18 cellular contexts compared by ENCODE assay signal in the genomic region with DNA sequence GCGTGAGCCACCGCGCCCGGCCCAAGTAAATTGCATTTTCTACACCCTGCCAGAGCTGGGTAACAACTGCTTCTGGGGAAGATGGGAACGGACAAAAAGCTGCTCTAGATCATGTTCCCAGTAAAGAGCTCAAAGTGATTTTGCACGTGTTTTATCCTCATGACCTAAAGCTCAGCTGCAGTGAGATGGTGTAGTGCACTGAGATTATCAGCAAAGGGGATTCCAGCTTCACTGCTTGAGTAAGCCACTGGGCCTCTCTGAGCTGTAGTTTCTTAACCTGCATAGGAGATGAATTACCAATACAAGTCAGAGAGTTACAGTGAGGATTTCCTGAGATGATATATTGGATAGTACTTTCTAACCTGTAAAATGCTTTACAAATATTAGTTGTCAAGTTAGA. TPM values are rescaled to one million over a fixed set of nuclear protein-coding genes. Genes with fewer than 3 reads are reported as not detected.
DNase-seq lines count a peak whose midpoint lies in the region; ATAC-seq and TF ChIP-seq lines count a peak whose summit lies in the region.
"Had no signal": no experiment of that assay in that cellular context is flagged by ENCODE, and none has a peak within 500 bp of the region (broad histone marks: within the 10 kb centered on the region; RNA-seq: fewer than 3 reads in every experiment).

No MANE protein-coding gene starts in this region.

- H3K4me2 ChIP-seq in H9 (ENCODE audit: insufficient read depth, insufficient read length, low read length), result no peak overlapping the region

- no peak for TF ChIP-seq POLR2A in heart left ventricle (IDR thresholded peaks at IDR 0.05)

- H4K91ac ChIP-seq in H9 (ENCODE audit: insufficient read length, low read depth, low read length), result no peak overlapping the region

- H3K23me2 ChIP-seq in H9 (ENCODE audit: insufficient read length, low read depth, low read length, poor library complexity, severe bottlenecking), result no peaks in the 10 kb centered on the region

- H3K27me3 Mint-ChIP-seq in H9 (ENCODE audit: low read depth), result no peaks in the 10 kb centered on the region; the same call in 1 of the 2 replicates

- ATAC-seq in heart left ventricle (peak in 3 of 4 donors; percentile 49 to 55 (median 49)), psoas muscle (no peak), HG02798 (IDR thresholded peaks at IDR 0.05; ENCODE audit: poor library complexity, unreplicated experiment) (no peak), left lobe of liver (no peak)

- no peak overlapping the region for H3K9ac ChIP-seq in H9 (ENCODE audit: extremely low read depth, insufficient read length, low read length)
- no peak overlapping the region for H3K9ac ChIP-seq in SK-N-MC (ENCODE audit: insufficient read length)

- H3K79me1 ChIP-seq in H9 (ENCODE audit: insufficient read depth, low read depth, low read length, poor library complexity, severe bottlenecking), result no peaks in the 10 kb centered on the region

- DNase-seq in H9, result no peak
- no peak for DNase-seq in SK-N-MC (ENCODE audit: low read depth, low spot score)
- DNase-seq in heart left ventricle, result no peak
- DNase-seq in substantia nigra (lab: John Stamatoyannopoulos, UW), result no peak
- DNase-seq in psoas muscle, result no peak
- DNase-seq in left lobe of liver (ENCODE audit: low spot score), result no peak
- DNase-seq: Caco-2; HCEC 1CT; IMR-90; Kasumi-1; MM.1S; NCI-H1092 treated with DMSO at 0.1 percent for 48 hours; NCI-H2081 treated with DMSO at 0.1 percent for 48 hours; NCI-H524; NK-92 treated with Interleukin-12 subunit alpha and Interleukin-12 subunit beta, amount 100 ng/mL, for 24 hours; RPMI8226 had no signal

- H3K27ac ChIP-seq in H9 (ENCODE audit: insufficient read length, low read depth, low read length) (no peak overlapping the region), SK-N-MC (0 out of 2 replicates have a peak overlapping the region, but pooled peaks have one; percentile 34), heart left ventricle (peak overlapping the region in 2 of 12 donors; percentile 9 to 40), substantia nigra (ENCODE audit: low read depth, low read length, poor library complexity, severe bottlenecking) (peak overlapping the region; percentile 91), psoas muscle (no peak overlapping the region)
- H3K27ac ChIP-seq: SJSA1 had no signal

- H2AFZ ChIP-seq in H9 (ENCODE audit: low read length), result no peak overlapping the region

- H2BK20ac ChIP-seq in H9 (ENCODE audit: low read depth, low read length, poor library complexity, severe bottlenecking), result no peak overlapping the region

- H2BK12ac ChIP-seq in H9 (ENCODE audit: insufficient read length, low read depth, low read length), result no peak overlapping the region

- H3T11ph ChIP-seq in H9 (ENCODE audit: low read length), result no peak overlapping the region

- H3K36me3 Mint-ChIP-seq in H9 (ENCODE audit: insufficient read depth in 1 of 3, low read depth in 3 of 3), result peaks cover 16 to 22% (median 22%) of the 10 kb centered on the region in 3 experiments

- H2BK15ac ChIP-seq in H9 (ENCODE audit: low read depth, low read length), result no peak overlapping the region

- H3K4me1 ChIP-seq in H9 (ENCODE audit: insufficient read depth, low read length) (no peaks in the 10 kb centered on the region), heart left ventricle (peaks cover 0 to 42% (median 11%) of the 10 kb centered on the region in 12 donors), psoas muscle (no peaks in the 10 kb centered on the region)

- H3K9me3 Mint-ChIP-seq in H9, result peaks cover 9 to 19% of the 10 kb centered on the region in 2 experiments; a peak in 4 of 5 replicates

- no peak overlapping the region for H4K8ac ChIP-seq in H9 (replicated peaks; ENCODE audit: insufficient read length, low read depth, low read length)

- intact Hi-C loops in heart left ventricle (cut with DNase I), result loop anchor here in 2 of 10 donors (5.0 kb wide), 2 partner anchors 35 to 90 kb away; no protein-coding TSS in a partner anchor
- intact Hi-C loops in psoas muscle (cut with DNase I), result no loop called here

- H3K4ac ChIP-seq in H9 (ENCODE audit: low read depth, low read length), result no peak overlapping the region

- H3K9me3 ChIP-seq in H9 (ENCODE audit: control insufficient read depth, low read depth, low read length) (no peaks in the 10 kb centered on the region), SK-N-MC (ENCODE audit: low read depth, low read length) (no peaks in the 10 kb centered on the region), heart left ventricle (peaks cover 0 to 13% (median 0%) of the 10 kb centered on the region in 12 donors), psoas muscle (peaks cover 5% of the 10 kb centered on the region)
- H3K9me3 ChIP-seq: Caco-2 had no signal

- no peak overlapping the region for H3K56ac ChIP-seq in H9 (ENCODE audit: insufficient read length, low read depth, low read length)

- H2AK5ac ChIP-seq in H9 (ENCODE audit: insufficient read length, low read length), result no peak overlapping the region

- H4K5ac ChIP-seq in H9 (ENCODE audit: insufficient read length, low read depth, low read length), result no peak overlapping the region

- no peaks in the 10 kb centered on the region for H3K36me3 ChIP-seq in SK-N-MC (ENCODE audit: insufficient read depth, low read length)
- H3K36me3 ChIP-seq in heart left ventricle, result no peaks in the 10 kb centered on the region
- H3K36me3 ChIP-seq in psoas muscle (ENCODE audit: insufficient read depth in 1 of 2, low read depth in 1 of 2), result no peaks in the 10 kb centered on the region
- H3K36me3 ChIP-seq: SJSA1 had no signal

- H3K14ac ChIP-seq in H9 (ENCODE audit: insufficient read depth, low read length), result no peak overlapping the region

- no peak overlapping the region for H3K4me3 ChIP-seq in SK-N-MC
- H3K4me3 ChIP-seq in heart left ventricle, result no peak overlapping the region
- no peak overlapping the region for H3K4me3 ChIP-seq in psoas muscle
- H3K4me3 ChIP-seq: SJSA1 had no signal

- H2BK120ac ChIP-seq in H9 (ENCODE audit: low read depth, low read length, poor library complexity, severe bottlenecking), result no peak overlapping the region

- H3K27ac Mint-ChIP-seq in H9, result no peak overlapping the region

- peak overlapping the region; percentile 37 for H3K18ac ChIP-seq in H9 (ENCODE audit: insufficient read length, low read depth, low read length)

- no peak overlapping the region for H3K23ac ChIP-seq in H9 (ENCODE audit: insufficient read length, low read depth, low read length)

- no peak for TF ChIP-seq CTCF in H9 (conservative IDR thresholded peaks at IDR 0.05)
- no peak for TF ChIP-seq CTCF in heart left ventricle (IDR thresholded peaks at IDR 0.05)
- no peak for TF ChIP-seq CTCF in psoas muscle (IDR thresholded peaks at IDR 0.05)

- peaks cover 17 to 18% of the 10 kb centered on the region in 2 experiments for H3K4me1 Mint-ChIP-seq in H9

- no peaks in the 10 kb centered on the region for H3K79me2 ChIP-seq in H9 (ENCODE audit: insufficient read depth, low read length)

- WGBS in H9 (ENCODE audit: extremely low coverage, insufficient read length, low lambda C conversion rate), result no CpG with 5 or more reads among the region's 6 CpGs
- 73 to 76% (median 75%) methylated on average over 5 to 6 of the region's 6 CpGs for WGBS in heart left ventricle, 4 donors
- 56 to 83% (median 62%) methylated on average over 6 of the region's 6 CpGs for WGBS in psoas muscle, 3 donors

- H2BK5ac ChIP-seq in H9 (ENCODE audit: insufficient read length, low read length), result no peak overlapping the region

- no peak overlapping the region for H3K4me3 Mint-ChIP-seq in H9

- no peaks in the 10 kb centered on the region for H4K20me1 ChIP-seq in H9 (ENCODE audit: control insufficient read depth, insufficient read depth, insufficient read length)

- H3K27me3 ChIP-seq in H9 (ENCODE audit: insufficient read depth, low read length), result no peaks in the 10 kb centered on the region
- H3K27me3 ChIP-seq in heart left ventricle, result no peaks in the 10 kb centered on the region
- H3K27me3 ChIP-seq in psoas muscle (ENCODE audit: insufficient read depth in 3 of 3, low read length in 2 of 3), result no peaks in the 10 kb centered on the region
- H3K27me3 ChIP-seq: SJSA1 had no signal

RNA-seq across cellular contexts. Expression of gene KANK1, which starts 57.8 kb away (rescaled TPM):
- 14.3 and 14.9 TPM in 2 replicates for total RNA-seq in H9 (2021)
- total RNA-seq in heart left ventricle, result 100 to 1,000 TPM in 7 of 9 donors, 10 to 100 TPM in 2; 74.9 to 242 (median 121) TPM
- 10 to 100 TPM; 53.6 to 92.0 TPM for polyA plus RNA-seq in heart left ventricle
- total RNA-seq in psoas muscle, result 100 to 1,000 TPM in 1 of 4 donors, 10 to 100 TPM in 3; 29.2 to 114 (median 60.0) TPM
- 10 to 100 TPM; 28.4 to 75.1 (median 32.8) TPM for polyA plus RNA-seq in psoas muscle
- 66.4 TPM for total RNA-seq in left lobe of liver

Comparison
In these comparisons a context has a peak if more than half of its experiments do, and no peak if none do; other contexts are left out.
1. H3K27ac ChIP-seq: peak in SK-N-MC (single experiment) and substantia nigra (single experiment); none in H9 (single experiment) and psoas muscle (single experiment).
2. ATAC-seq: peak in heart left ventricle (3 of 4); none in psoas muscle (0 of 4), HG02798 (single experiment) and left lobe of liver (single experiment).